1 cellular context compared by ENCODE assay signal in genomic region chr19:38441660-38442348, GRCh38.
TF ChIP-seq lines count a peak whose summit lies in the region.

No MANE protein-coding gene starts in this region.

TF ChIP-seq in HEK293, 187 proteins besides CTCF, POLR2A, EP300 and RAD21 (continued from another document):
- TF ChIP-seq KLF17 (tag by site-specific recombination; IDR thresholded peaks at IDR 0.05) (0 out of 2 replicates have a peak, but pooled peaks have one; percentile 22), ZBTB7A (tag by site-specific recombination; IDR thresholded peaks at IDR 0.05; ENCODE audit: low read depth) (peak; percentile 74; the same call in 1 of the 2 replicates), ZBTB10 (tag by site-specific recombination; IDR thresholded peaks at IDR 0.05) (0 out of 2 replicates have a peak, but pooled peaks have one; percentile 14), YY1 (tag by site-specific recombination; IDR thresholded peaks at IDR 0.05) (no peak), ZNF23 (tag by site-specific recombination; IDR thresholded peaks at IDR 0.05; ENCODE audit: borderline replicate concordance) (no peak), ZFHX2 (tag by site-specific recombination; conservative IDR thresholded peaks at IDR 0.05) (no peak), ZNF621 (tag by site-specific recombination; IDR thresholded peaks at IDR 0.05) (no peak), ZNF311 (tag by site-specific recombination; IDR thresholded peaks at IDR 0.05; ENCODE audit: borderline replicate concordance) (peak; percentile 47; the same call in 1 of the 2 replicates), PATZ1 (tag by site-specific recombination; IDR thresholded peaks at IDR 0.05) (no peak; the same call in 1 of the 2 replicates), ZNF600 (tag by site-specific recombination; IDR thresholded peaks at IDR 0.05) (0 out of 2 replicates have a peak, but pooled peaks have one; percentile 24), ZNF518A (tag by site-specific recombination; conservative IDR thresholded peaks at IDR 0.05; ENCODE audit: low read depth) (no peak), GLI2 (tag by site-specific recombination; IDR thresholded peaks at IDR 0.05; ENCODE audit: borderline replicate concordance, low read depth) (no peak), BCL11B (tag by site-specific recombination; IDR thresholded peaks at IDR 0.05; ENCODE audit: low read depth) (no peak), ZNF548 (tag by site-specific recombination; IDR thresholded peaks at IDR 0.05) (no peak), ZNF639 (tag by site-specific recombination; IDR thresholded peaks at IDR 0.05) (no peak), BCL11A (tag by site-specific recombination; IDR thresholded peaks at IDR 0.05; ENCODE audit: low read depth) (no peak), ZNF211 (tag by site-specific recombination; IDR thresholded peaks at IDR 0.05; ENCODE audit: low read depth) (no peak), ZBTB8A (tag by site-specific recombination; IDR thresholded peaks at IDR 0.05) (no peak)
